1 cellular context compared by ENCODE assay signal in the genomic region with DNA sequence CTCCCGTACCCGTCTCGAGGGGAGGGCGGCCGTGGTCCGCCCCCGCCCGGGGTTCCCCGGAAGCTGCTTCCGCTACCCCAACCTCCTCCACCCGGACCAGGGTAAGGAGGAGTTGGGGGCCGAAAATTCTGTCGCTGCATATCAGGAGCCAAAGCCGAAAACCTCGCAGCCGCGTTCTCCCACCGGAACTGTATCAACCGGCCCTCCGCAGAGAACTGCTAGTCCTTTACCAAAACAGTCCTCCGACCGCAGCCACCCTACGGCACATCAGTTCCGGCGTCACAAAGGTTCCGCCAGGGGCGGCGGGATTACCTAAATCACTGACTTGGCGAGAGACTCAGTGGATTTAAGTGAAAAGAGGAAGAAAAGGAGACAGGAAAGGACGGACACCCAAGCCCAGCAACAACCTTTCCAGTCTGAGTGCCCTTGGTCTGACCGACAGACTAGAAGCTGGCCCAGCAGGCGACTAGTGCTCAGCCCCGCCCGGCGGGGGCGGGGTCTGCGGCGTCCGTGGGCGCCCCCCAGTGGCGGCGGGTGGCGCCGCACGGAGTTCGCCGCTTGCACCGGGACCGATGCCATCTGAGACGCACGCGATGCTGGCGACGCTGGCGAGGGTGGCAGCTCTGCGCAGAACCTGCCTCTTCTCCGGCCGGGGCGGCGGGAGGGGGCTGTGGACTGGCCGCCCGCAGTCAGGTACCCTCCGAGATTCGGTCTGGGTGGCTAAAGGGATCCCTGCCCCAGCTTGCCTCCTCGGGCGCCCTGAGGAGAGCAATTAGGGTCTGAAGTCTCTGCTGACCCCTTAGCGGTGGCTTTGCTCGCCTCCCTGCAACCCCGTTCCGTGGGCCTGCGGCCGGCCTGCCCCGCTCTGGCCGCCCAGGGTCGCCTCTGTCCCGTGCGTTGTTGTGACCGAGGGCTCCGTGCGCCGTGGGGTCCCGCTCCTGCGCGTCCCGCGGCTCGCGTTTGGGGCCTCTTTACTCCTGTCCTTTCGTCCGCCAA.
TF ChIP-seq lines count a peak whose summit lies in the region.

A gene (minus strand): TSS at position 195 of the 996 bp plus-strand sequence. CDS start 55 bp downstream, at position 140.
A gene (plus strand): TSS at position 578 of the 996 bp plus-strand sequence.

TF ChIP-seq in HepG2, 621 proteins besides CTCF, POLR2A, EP300 and RAD21 (continued from another document and continues in another):
- TF ChIP-seq, protein P1, sequence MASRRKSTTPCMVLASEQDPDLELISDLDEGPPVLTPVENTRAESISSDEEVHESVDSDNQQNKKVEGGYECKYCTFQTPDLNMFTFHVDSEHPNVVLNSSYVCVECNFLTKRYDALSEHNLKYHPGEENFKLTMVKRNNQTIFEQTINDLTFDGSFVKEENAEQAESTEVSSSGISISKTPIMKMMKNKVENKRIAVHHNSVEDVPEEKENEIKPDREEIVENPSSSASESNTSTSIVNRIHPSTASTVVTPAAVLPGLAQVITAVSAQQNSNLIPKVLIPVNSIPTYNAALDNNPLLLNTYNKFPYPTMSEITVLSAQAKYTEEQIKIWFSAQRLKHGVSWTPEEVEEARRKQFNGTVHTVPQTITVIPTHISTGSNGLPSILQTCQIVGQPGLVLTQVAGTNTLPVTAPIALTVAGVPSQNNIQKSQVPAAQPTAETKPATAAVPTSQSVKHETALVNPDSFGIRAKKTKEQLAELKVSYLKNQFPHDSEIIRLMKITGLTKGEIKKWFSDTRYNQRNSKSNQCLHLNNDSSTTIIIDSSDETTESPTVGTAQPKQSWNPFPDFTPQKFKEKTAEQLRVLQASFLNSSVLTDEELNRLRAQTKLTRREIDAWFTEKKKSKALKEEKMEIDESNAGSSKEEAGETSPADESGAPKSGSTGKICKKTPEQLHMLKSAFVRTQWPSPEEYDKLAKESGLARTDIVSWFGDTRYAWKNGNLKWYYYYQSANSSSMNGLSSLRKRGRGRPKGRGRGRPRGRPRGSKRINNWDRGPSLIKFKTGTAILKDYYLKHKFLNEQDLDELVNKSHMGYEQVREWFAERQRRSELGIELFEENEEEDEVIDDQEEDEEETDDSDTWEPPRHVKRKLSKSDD (CRISPR knock-in tag; IDR thresholded peaks at IDR 0.05; ENCODE audit: low read depth): no peak
- TF ChIP-seq JARID2 (CRISPR knock-in tag; IDR thresholded peaks at IDR 0.05; ENCODE audit: insufficient replicate concordance): no peak
- TF ChIP-seq ZNF224 (CRISPR knock-in tag; IDR thresholded peaks at IDR 0.05): peak; percentile 96
- TF ChIP-seq, protein P2, sequence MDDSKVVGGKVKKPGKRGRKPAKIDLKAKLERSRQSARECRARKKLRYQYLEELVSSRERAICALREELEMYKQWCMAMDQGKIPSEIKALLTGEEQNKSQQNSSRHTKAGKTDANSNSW (CRISPR knock-in tag; IDR thresholded peaks at IDR 0.05; ENCODE audit: borderline replicate concordance): 0 out of 2 replicates have a peak, but pooled peaks have one; percentile 29
- TF ChIP-seq ZNF766 (CRISPR knock-in tag; IDR thresholded peaks at IDR 0.05; ENCODE audit: borderline replicate concordance): peak; percentile 78; the same call in 1 of the 2 replicates
- no peak for TF ChIP-seq ZNF10 (CRISPR knock-in tag; IDR thresholded peaks at IDR 0.05; ENCODE audit: borderline replicate concordance, low read depth)
- TF ChIP-seq, protein P3, sequence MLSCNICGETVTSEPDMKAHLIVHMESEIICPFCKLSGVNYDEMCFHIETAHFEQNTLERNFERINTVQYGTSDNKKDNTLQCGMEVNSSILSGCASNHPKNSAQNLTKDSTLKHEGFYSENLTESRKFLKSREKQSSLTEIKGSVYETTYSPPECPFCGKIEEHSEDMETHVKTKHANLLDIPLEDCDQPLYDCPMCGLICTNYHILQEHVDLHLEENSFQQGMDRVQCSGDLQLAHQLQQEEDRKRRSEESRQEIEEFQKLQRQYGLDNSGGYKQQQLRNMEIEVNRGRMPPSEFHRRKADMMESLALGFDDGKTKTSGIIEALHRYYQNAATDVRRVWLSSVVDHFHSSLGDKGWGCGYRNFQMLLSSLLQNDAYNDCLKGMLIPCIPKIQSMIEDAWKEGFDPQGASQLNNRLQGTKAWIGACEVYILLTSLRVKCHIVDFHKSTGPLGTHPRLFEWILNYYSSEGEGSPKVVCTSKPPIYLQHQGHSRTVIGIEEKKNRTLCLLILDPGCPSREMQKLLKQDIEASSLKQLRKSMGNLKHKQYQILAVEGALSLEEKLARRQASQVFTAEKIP (CRISPR knock-in tag; IDR thresholded peaks at IDR 0.05; ENCODE audit: borderline replicate concordance): no peak
- TF ChIP-seq HNRNPLL (IDR thresholded peaks at IDR 0.05; ENCODE audit: low read depth, low read length, poor library complexity, severe bottlenecking): peak; percentile 59
- peak; percentile 63; the same call in 1 of the 2 replicates for TF ChIP-seq ZNF572 (CRISPR knock-in tag; IDR thresholded peaks at IDR 0.05)
- TF ChIP-seq RAD51 (IDR thresholded peaks at IDR 0.05; ENCODE audit: borderline replicate concordance): no peak
- TF ChIP-seq ZFP37 (CRISPR knock-in tag; IDR thresholded peaks at IDR 0.05; ENCODE audit: borderline replicate concordance): no peak
- no peak for TF ChIP-seq ZNF101 (CRISPR knock-in tag; IDR thresholded peaks at IDR 0.05; ENCODE audit: borderline replicate concordance, low read depth)
- TF ChIP-seq, protein P4, sequence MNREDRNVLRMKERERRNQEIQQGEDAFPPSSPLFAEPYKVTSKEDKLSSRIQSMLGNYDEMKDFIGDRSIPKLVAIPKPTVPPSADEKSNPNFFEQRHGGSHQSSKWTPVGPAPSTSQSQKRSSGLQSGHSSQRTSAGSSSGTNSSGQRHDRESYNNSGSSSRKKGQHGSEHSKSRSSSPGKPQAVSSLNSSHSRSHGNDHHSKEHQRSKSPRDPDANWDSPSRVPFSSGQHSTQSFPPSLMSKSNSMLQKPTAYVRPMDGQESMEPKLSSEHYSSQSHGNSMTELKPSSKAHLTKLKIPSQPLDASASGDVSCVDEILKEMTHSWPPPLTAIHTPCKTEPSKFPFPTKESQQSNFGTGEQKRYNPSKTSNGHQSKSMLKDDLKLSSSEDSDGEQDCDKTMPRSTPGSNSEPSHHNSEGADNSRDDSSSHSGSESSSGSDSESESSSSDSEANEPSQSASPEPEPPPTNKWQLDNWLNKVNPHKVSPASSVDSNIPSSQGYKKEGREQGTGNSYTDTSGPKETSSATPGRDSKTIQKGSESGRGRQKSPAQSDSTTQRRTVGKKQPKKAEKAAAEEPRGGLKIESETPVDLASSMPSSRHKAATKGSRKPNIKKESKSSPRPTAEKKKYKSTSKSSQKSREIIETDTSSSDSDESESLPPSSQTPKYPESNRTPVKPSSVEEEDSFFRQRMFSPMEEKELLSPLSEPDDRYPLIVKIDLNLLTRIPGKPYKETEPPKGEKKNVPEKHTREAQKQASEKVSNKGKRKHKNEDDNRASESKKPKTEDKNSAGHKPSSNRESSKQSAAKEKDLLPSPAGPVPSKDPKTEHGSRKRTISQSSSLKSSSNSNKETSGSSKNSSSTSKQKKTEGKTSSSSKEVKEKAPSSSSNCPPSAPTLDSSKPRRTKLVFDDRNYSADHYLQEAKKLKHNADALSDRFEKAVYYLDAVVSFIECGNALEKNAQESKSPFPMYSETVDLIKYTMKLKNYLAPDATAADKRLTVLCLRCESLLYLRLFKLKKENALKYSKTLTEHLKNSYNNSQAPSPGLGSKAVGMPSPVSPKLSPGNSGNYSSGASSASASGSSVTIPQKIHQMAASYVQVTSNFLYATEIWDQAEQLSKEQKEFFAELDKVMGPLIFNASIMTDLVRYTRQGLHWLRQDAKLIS (CRISPR knock-in tag; IDR thresholded peaks at IDR 0.05): no peak; the same call in 1 of the 2 replicates
- no peak for TF ChIP-seq ZNF282 (IDR thresholded peaks at IDR 0.05; ENCODE audit: partially characterized antibody)
- TF ChIP-seq, protein P5, sequence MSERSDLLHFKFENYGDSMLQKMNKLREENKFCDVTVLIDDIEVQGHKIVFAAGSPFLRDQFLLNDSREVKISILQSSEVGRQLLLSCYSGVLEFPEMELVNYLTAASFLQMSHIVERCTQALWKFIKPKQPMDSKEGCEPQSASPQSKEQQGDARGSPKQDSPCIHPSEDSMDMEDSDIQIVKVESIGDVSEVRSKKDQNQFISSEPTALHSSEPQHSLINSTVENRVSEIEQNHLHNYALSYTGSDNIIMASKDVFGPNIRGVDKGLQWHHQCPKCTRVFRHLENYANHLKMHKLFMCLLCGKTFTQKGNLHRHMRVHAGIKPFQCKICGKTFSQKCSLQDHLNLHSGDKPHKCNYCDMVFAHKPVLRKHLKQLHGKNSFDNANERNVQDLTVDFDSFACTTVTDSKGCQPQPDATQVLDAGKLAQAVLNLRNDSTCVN (CRISPR knock-in tag; IDR thresholded peaks at IDR 0.05; ENCODE audit: borderline replicate concordance): no peak
- TF ChIP-seq, protein P6, sequence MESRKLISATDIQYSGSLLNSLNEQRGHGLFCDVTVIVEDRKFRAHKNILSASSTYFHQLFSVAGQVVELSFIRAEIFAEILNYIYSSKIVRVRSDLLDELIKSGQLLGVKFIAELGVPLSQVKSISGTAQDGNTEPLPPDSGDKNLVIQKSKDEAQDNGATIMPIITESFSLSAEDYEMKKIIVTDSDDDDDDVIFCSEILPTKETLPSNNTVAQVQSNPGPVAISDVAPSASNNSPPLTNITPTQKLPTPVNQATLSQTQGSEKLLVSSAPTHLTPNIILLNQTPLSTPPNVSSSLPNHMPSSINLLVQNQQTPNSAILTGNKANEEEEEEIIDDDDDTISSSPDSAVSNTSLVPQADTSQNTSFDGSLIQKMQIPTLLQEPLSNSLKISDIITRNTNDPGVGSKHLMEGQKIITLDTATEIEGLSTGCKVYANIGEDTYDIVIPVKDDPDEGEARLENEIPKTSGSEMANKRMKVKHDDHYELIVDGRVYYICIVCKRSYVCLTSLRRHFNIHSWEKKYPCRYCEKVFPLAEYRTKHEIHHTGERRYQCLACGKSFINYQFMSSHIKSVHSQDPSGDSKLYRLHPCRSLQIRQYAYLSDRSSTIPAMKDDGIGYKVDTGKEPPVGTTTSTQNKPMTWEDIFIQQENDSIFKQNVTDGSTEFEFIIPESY (CRISPR knock-in tag; IDR thresholded peaks at IDR 0.05): peak; percentile 3
- TF ChIP-seq, protein P7, sequence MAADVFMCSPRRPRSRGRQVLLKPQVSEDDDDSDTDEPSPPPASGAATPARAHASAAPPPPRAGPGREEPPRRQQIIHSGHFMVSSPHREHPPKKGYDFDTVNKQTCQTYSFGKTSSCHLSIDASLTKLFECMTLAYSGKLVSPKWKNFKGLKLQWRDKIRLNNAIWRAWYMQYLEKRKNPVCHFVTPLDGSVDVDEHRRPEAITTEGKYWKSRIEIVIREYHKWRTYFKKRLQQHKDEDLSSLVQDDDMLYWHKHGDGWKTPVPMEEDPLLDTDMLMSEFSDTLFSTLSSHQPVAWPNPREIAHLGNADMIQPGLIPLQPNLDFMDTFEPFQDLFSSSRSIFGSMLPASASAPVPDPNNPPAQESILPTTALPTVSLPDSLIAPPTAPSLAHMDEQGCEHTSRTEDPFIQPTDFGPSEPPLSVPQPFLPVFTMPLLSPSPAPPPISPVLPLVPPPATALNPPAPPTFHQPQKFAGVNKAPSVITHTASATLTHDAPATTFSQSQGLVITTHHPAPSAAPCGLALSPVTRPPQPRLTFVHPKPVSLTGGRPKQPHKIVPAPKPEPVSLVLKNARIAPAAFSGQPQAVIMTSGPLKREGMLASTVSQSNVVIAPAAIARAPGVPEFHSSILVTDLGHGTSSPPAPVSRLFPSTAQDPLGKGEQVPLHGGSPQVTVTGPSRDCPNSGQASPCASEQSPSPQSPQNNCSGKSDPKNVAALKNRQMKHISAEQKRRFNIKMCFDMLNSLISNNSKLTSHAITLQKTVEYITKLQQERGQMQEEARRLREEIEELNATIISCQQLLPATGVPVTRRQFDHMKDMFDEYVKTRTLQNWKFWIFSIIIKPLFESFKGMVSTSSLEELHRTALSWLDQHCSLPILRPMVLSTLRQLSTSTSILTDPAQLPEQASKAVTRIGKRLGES (CRISPR knock-in tag; IDR thresholded peaks at IDR 0.05; ENCODE audit: borderline replicate concordance): no peak
- TF ChIP-seq, protein P8, sequence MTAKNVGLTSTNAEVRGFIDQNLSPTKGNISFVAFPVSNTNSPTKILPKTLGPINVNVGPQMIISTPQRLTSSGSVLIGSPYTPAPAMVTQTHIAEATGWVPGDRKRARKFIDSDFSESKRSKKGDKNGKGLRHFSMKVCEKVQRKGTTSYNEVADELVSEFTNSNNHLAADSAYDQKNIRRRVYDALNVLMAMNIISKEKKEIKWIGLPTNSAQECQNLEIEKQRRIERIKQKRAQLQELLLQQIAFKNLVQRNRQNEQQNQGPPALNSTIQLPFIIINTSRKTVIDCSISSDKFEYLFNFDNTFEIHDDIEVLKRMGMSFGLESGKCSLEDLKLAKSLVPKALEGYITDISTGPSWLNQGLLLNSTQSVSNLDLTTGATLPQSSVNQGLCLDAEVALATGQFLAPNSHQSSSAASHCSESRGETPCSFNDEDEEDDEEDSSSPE (CRISPR knock-in tag; IDR thresholded peaks at IDR 0.05): peak; percentile 53
- no peak for TF ChIP-seq ZNF562 (CRISPR knock-in tag; IDR thresholded peaks at IDR 0.05; ENCODE audit: borderline replicate concordance)
- TF ChIP-seq FOXC1 (CRISPR knock-in tag; IDR thresholded peaks at IDR 0.05; ENCODE audit: borderline replicate concordance): 0 out of 2 replicates have a peak, but pooled peaks have one; percentile 61
- TF ChIP-seq, protein P9, sequence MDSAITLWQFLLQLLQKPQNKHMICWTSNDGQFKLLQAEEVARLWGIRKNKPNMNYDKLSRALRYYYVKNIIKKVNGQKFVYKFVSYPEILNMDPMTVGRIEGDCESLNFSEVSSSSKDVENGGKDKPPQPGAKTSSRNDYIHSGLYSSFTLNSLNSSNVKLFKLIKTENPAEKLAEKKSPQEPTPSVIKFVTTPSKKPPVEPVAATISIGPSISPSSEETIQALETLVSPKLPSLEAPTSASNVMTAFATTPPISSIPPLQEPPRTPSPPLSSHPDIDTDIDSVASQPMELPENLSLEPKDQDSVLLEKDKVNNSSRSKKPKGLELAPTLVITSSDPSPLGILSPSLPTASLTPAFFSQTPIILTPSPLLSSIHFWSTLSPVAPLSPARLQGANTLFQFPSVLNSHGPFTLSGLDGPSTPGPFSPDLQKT (CRISPR knock-in tag; IDR thresholded peaks at IDR 0.05; ENCODE audit: borderline replicate concordance): no peak
- TF ChIP-seq, protein P10, sequence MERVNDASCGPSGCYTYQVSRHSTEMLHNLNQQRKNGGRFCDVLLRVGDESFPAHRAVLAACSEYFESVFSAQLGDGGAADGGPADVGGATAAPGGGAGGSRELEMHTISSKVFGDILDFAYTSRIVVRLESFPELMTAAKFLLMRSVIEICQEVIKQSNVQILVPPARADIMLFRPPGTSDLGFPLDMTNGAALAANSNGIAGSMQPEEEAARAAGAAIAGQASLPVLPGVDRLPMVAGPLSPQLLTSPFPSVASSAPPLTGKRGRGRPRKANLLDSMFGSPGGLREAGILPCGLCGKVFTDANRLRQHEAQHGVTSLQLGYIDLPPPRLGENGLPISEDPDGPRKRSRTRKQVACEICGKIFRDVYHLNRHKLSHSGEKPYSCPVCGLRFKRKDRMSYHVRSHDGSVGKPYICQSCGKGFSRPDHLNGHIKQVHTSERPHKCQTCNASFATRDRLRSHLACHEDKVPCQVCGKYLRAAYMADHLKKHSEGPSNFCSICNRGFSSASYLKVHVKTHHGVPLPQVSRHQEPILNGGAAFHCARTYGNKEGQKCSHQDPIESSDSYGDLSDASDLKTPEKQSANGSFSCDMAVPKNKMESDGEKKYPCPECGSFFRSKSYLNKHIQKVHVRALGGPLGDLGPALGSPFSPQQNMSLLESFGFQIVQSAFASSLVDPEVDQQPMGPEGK (CRISPR knock-in tag; IDR thresholded peaks at IDR 0.05): peak; percentile 75
- TF ChIP-seq ZNF7 (CRISPR knock-in tag; IDR thresholded peaks at IDR 0.05): no peak
- no peak for TF ChIP-seq ZNF564 (CRISPR knock-in tag; IDR thresholded peaks at IDR 0.05)
- no peak for TF ChIP-seq ZNF367 (CRISPR knock-in tag; IDR thresholded peaks at IDR 0.05; ENCODE audit: borderline replicate concordance)
- TF ChIP-seq, protein P11, sequence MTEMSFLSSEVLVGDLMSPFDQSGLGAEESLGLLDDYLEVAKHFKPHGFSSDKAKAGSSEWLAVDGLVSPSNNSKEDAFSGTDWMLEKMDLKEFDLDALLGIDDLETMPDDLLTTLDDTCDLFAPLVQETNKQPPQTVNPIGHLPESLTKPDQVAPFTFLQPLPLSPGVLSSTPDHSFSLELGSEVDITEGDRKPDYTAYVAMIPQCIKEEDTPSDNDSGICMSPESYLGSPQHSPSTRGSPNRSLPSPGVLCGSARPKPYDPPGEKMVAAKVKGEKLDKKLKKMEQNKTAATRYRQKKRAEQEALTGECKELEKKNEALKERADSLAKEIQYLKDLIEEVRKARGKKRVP (CRISPR knock-in tag; IDR thresholded peaks at IDR 0.05): peak in 1 of 2 experiments; percentile 54; a peak in 1 of 4 replicates
